In genomic region chr11:114026355-114026754, GRCh38 we compare ENCODE assay signal across 8 cellular contexts. TPM values are rescaled to one million over a fixed set of nuclear protein-coding genes. Genes with fewer than 3 reads are reported as not detected.
DNase-seq lines count a peak whose midpoint lies in the region; ATAC-seq and TF ChIP-seq lines count a peak whose summit lies in the region.

No MANE protein-coding gene starts in this region.

- H3K27ac Mint-ChIP-seq in natural killer cell = no peak overlapping the region

- ATAC-seq in natural killer cell (peak in 2 of 3 donors; percentile 70 to 79), GM18502 (IDR thresholded peaks at IDR 0.05; ENCODE audit: poor library complexity, unreplicated experiment) (no peak), GM19467 (IDR thresholded peaks at IDR 0.05; ENCODE audit: unreplicated experiment) (no peak)

- no peak overlapping the region for H3K4me3 ChIP-seq in astrocyte of the cerebellum (ENCODE audit: low read depth, low read length)

- DNase-seq in NCI-H2227 (lab: John Stamatoyannopoulos, UW; ENCODE audit: unreplicated experiment) (peak; percentile 17), NCI-H2227 treated with DMSO at 0.1 percent for 48 hours (lab: John Stamatoyannopoulos, UW) (no peak), M059J (ENCODE audit: low read depth) (peak; percentile 22), astrocyte of the cerebellum (ENCODE audit: low read depth) (no peak), natural killer cell (no peak), NCI-H1105 (lab: John Stamatoyannopoulos, UW) (no peak)

- no peak overlapping the region for H3K4me3 Mint-ChIP-seq in natural killer cell

- peak; percentile 47 for TF ChIP-seq CTCF in astrocyte of the cerebellum (IDR thresholded peaks at IDR 0.05; ENCODE audit: low read depth, low read length, missing control alignments)
- no peak for TF ChIP-seq CTCF in natural killer cell (IDR thresholded peaks at IDR 0.05)

- peaks cover 19 to 33% of the 10 kb centered on the region in 2 donors for H3K27me3 Mint-ChIP-seq in natural killer cell (ENCODE audit: low read depth in 2 of 2)

- in situ Hi-C loops in astrocyte of the cerebellum (cut with HindIII; ENCODE audit: low sequenced_read_pairs) = no loop called here

- intact Hi-C loops in natural killer cell (cut with micrococcal nuclease) = no loop called here

- H3K36me3 Mint-ChIP-seq in natural killer cell = no peaks in the 10 kb centered on the region

- H3K9me3 Mint-ChIP-seq in natural killer cell = no peaks in the 10 kb centered on the region

- no peaks in the 10 kb centered on the region for H3K4me1 Mint-ChIP-seq in natural killer cell

RNA-seq across cellular contexts. Expression of gene ZBTB16, which starts 33.2 kb away (rescaled TPM):
- total RNA-seq in M059J (2014; rRNA removed; shearing (Covaris generic)) = not detected in 2 replicates
- total RNA-seq in natural killer cell = 100 to 1,000 TPM; 104 to 224 (median 156) TPM

RNA-seq across cellular contexts. Expression of gene HTR3A, which starts 51.4 kb away (rescaled TPM):
- not detected in 2 replicates for total RNA-seq in M059J (2014; rRNA removed; shearing (Covaris generic))
- not detected for total RNA-seq in natural killer cell

Comparison
In these comparisons a context has a peak if more than half of its experiments do, and no peak if none do; other contexts are left out.
1. DNase-seq: peak in NCI-H2227 (single experiment) and M059J (single experiment); none in NCI-H2227 treated with DMSO at 0.1 percent for 48 hours (single experiment), astrocyte of the cerebellum (single experiment), natural killer cell (single experiment) and NCI-H1105 (single experiment).
2. ATAC-seq: peak in natural killer cell (2 of 3); none in GM18502 (single experiment) and GM19467 (single experiment).
3. RNA of gene ZBTB16, which starts 33.2 kb away (total RNA-seq): 104 to 224 TPM in natural killer cell; not detected in M059J; every median in the first group is over 100 times any median in the second.